8 cellular contexts compared by ENCODE assay signal in genomic region chr15:91302588-91303439, GRCh38.
DNase-seq lines count a peak whose midpoint lies in the region; ATAC-seq and TF ChIP-seq lines count a peak whose summit lies in the region.

No MANE protein-coding gene starts in this region.

- no peaks in the 10 kb centered on the region for H3K36me3 ChIP-seq in heart left ventricle

- H3K4me3 Mint-ChIP-seq in activated naive CD8-positive, alpha-beta T cell treated with anti-CD3 and anti-CD28 coated beads for 36 hours, result no peak overlapping the region

- WGBS in heart left ventricle, 4 donors, result 19 to 23% (median 20%) methylated on average over 11 of the region's 11 CpGs

- no peaks in the 10 kb centered on the region for H3K9me3 Mint-ChIP-seq in activated naive CD8-positive, alpha-beta T cell treated with anti-CD3 and anti-CD28 coated beads for 36 hours

- no peak overlapping the region for H3K4me3 ChIP-seq in heart left ventricle

- H3K27ac ChIP-seq in heart left ventricle, result no peak overlapping the region

- ATAC-seq in HG03565 (IDR thresholded peaks at IDR 0.05; ENCODE audit: unreplicated experiment) (peak; percentile 51), heart left ventricle (peak; percentile 67 to 89 (median 82))

- H3K9me3 ChIP-seq in heart left ventricle, result no peaks in the 10 kb centered on the region

- TF ChIP-seq CTCF in heart left ventricle (IDR thresholded peaks at IDR 0.05), result peak; percentile 64 to 84 (median 74)

- H3K4me1 ChIP-seq in heart left ventricle, result peaks cover 0 to 27% (median 9%) of the 10 kb centered on the region in 12 donors

- no peaks in the 10 kb centered on the region for H3K36me3 Mint-ChIP-seq in activated naive CD8-positive, alpha-beta T cell treated with anti-CD3 and anti-CD28 coated beads for 36 hours

- peaks cover 0 to 9% (median 0%) of the 10 kb centered on the region in 9 donors for H3K27me3 ChIP-seq in heart left ventricle

- no peak overlapping the region for H3K27ac Mint-ChIP-seq in activated naive CD8-positive, alpha-beta T cell treated with anti-CD3 and anti-CD28 coated beads for 36 hours

- peak; percentile 19 for DNase-seq in stimulated activated CD4-positive, alpha-beta T cell treated with anti-CD3 and anti-CD28 coated beads, Interleukin-1b, Interleukin-23, amount 100 ng/mL, for 48 hours
- DNase-seq in stimulated activated CD4-positive, alpha-beta T cell treated with anti-CD3 and anti-CD28 coated beads, Interleukin-12 subunit alpha, Interleukin-12 subunit beta, amount 100 ng/mL, for 4 hours, result no peak
- peak; percentile 68 to 91 for DNase-seq in NCI-H524 (lab: John Stamatoyannopoulos, UW)
- peak; percentile 14 for DNase-seq in activated naive CD8-positive, alpha-beta T cell treated with anti-CD3 and anti-CD28 coated beads for 36 hours
- peak in 4 of 5 donors; percentile 32 to 50 (median 38) for DNase-seq in heart left ventricle
- DNase-seq in renal cortical epithelial cell (ENCODE audit: low read depth), result peak; percentile 65
- DNase-seq in GOT3 (lab: John Stamatoyannopoulos, UW), result no peak

- peaks cover 20% of the 10 kb centered on the region for H3K27me3 Mint-ChIP-seq in activated naive CD8-positive, alpha-beta T cell treated with anti-CD3 and anti-CD28 coated beads for 36 hours

- H3K4me1 Mint-ChIP-seq in activated naive CD8-positive, alpha-beta T cell treated with anti-CD3 and anti-CD28 coated beads for 36 hours, result peaks cover 24% of the 10 kb centered on the region

- intact Hi-C loops in heart left ventricle (cut with DNase I), result loop anchor here (1.0 to 10.0 kb wide), 19 partner anchors 218 to 1412 kb away; partner anchors contain the start of gene SLCO3A1 (in 10 of the 10)

- TF ChIP-seq POLR2A in heart left ventricle (IDR thresholded peaks at IDR 0.05), result no peak

Comparison
In these comparisons a context has a peak if more than half of its experiments do, and no peak if none do; other contexts are left out.
1. DNase-seq: peak in stimulated activated CD4-positive, alpha-beta T cell treated with anti-CD3 and anti-CD28 coated beads, Interleukin-1b, Interleukin-23, amount 100 ng/mL, for 48 hours (single experiment), NCI-H524 (2 of 2), activated naive CD8-positive, alpha-beta T cell treated with anti-CD3 and anti-CD28 coated beads for 36 hours (single experiment), heart left ventricle (4 of 5) and renal cortical epithelial cell (single experiment); none in stimulated activated CD4-positive, alpha-beta T cell treated with anti-CD3 and anti-CD28 coated beads, Interleukin-12 subunit alpha, Interleukin-12 subunit beta, amount 100 ng/mL, for 4 hours (single experiment) and GOT3 (single experiment).